In genomic region chr3:134425943-134426342, GRCh38 we compare ENCODE assay signal across 1 cellular context.
TF ChIP-seq lines count a peak whose summit lies in the region.

No MANE protein-coding gene starts in this region.

TF ChIP-seq in HepG2, 621 proteins besides CTCF, POLR2A, EP300 and RAD21 (continues in another document):
- peak; percentile 38 for TF ChIP-seq HNF4A (CRISPR knock-in tag; IDR thresholded peaks at IDR 0.05)
- TF ChIP-seq XBP1 (CRISPR knock-in tag; IDR thresholded peaks at IDR 0.05), result no peak
- TF ChIP-seq SALL1 (CRISPR knock-in tag; IDR thresholded peaks at IDR 0.05), result peak; percentile 60
- no peak for TF ChIP-seq ZNF30 (CRISPR knock-in tag; IDR thresholded peaks at IDR 0.05)
- TF ChIP-seq SP1 (IDR thresholded peaks at IDR 0.05), result no peak
- no peak for TF ChIP-seq SP1 (CRISPR knock-in tag; IDR thresholded peaks at IDR 0.05)
- no peak for TF ChIP-seq ZNF562 (CRISPR knock-in tag; IDR thresholded peaks at IDR 0.05; ENCODE audit: borderline replicate concordance)
- TF ChIP-seq RXRA (CRISPR knock-in tag; IDR thresholded peaks at IDR 0.05), result peak; percentile 61; the same call in 1 of the 2 replicates
- TF ChIP-seq ISX (CRISPR knock-in tag; conservative IDR thresholded peaks at IDR 0.05), result no peak
- TF ChIP-seq ZBTB43 (CRISPR knock-in tag; conservative IDR thresholded peaks at IDR 0.05), result no peak
- TF ChIP-seq GATAD2A (CRISPR knock-in tag; IDR thresholded peaks at IDR 0.05), result peak; percentile 33
- peak; percentile 59 for TF ChIP-seq PATZ1 (CRISPR knock-in tag; IDR thresholded peaks at IDR 0.05)
- TF ChIP-seq ZNF292 (CRISPR knock-in tag; IDR thresholded peaks at IDR 0.05; ENCODE audit: borderline replicate concordance, low read depth), result peak; percentile 37; the same call in 1 of the 2 replicates
- TF ChIP-seq PRDM10 (CRISPR knock-in tag; IDR thresholded peaks at IDR 0.05; ENCODE audit: low read depth), result no peak
- TF ChIP-seq BHLHE40 (IDR thresholded peaks at IDR 0.05; ENCODE audit: low read length), result peak; percentile 79
- TF ChIP-seq NR0B2 (CRISPR knock-in tag; IDR thresholded peaks at IDR 0.05), result no peak
- TF ChIP-seq NFKBIZ (CRISPR knock-in tag; IDR thresholded peaks at IDR 0.05), result no peak
- 0 out of 2 replicates have a peak, but pooled peaks have one; percentile 22 for TF ChIP-seq PAXIP1 (CRISPR knock-in tag; conservative IDR thresholded peaks at IDR 0.05)
- TF ChIP-seq DDIT3 (CRISPR knock-in tag; IDR thresholded peaks at IDR 0.05), result no peak
- 0 out of 2 replicates have a peak, but pooled peaks have one; percentile 23 for TF ChIP-seq SOX5 (CRISPR knock-in tag; IDR thresholded peaks at IDR 0.05; ENCODE audit: borderline replicate concordance)
- TF ChIP-seq THRA (CRISPR knock-in tag; IDR thresholded peaks at IDR 0.05; ENCODE audit: borderline replicate concordance), result peak; percentile 34; the same call in 1 of the 2 replicates
- TF ChIP-seq STAG1 (CRISPR knock-in tag; IDR thresholded peaks at IDR 0.05), result no peak
- no peak for TF ChIP-seq YEATS2 (CRISPR knock-in tag; IDR thresholded peaks at IDR 0.05; ENCODE audit: borderline replicate concordance)
- TF ChIP-seq FOSL2 (CRISPR knock-in tag; IDR thresholded peaks at IDR 0.05), result 0 out of 2 replicates have a peak, but pooled peaks have one; percentile 22
- no peak for TF ChIP-seq HOXA5 (CRISPR knock-in tag; IDR thresholded peaks at IDR 0.05)
- no peak for TF ChIP-seq GFI1 (CRISPR knock-in tag; IDR thresholded peaks at IDR 0.05; ENCODE audit: borderline replicate concordance)
- TF ChIP-seq LCORL (IDR thresholded peaks at IDR 0.05), result no peak
- TF ChIP-seq LCORL (CRISPR knock-in tag; IDR thresholded peaks at IDR 0.05), result no peak
- peak; percentile 23; the same call in 1 of the 2 replicates for TF ChIP-seq PITX1 (CRISPR knock-in tag; IDR thresholded peaks at IDR 0.05)
- peak; percentile 61; the same call in 1 of the 2 replicates for TF ChIP-seq HMG20A (CRISPR knock-in tag; IDR thresholded peaks at IDR 0.05; ENCODE audit: borderline replicate concordance)
- TF ChIP-seq ZNF331 (CRISPR knock-in tag; IDR thresholded peaks at IDR 0.05), result no peak
- TF ChIP-seq ISL2 (CRISPR knock-in tag; IDR thresholded peaks at IDR 0.05), result 0 out of 2 replicates have a peak, but pooled peaks have one; percentile 30
- TF ChIP-seq FOXA1 (IDR thresholded peaks at IDR 0.05), result no peak
- TF ChIP-seq FOXA1 (CRISPR knock-in tag; IDR thresholded peaks at IDR 0.05), result peak; percentile 16; the same call in 1 of the 2 replicates
- TF ChIP-seq ZNF121 (CRISPR knock-in tag; IDR thresholded peaks at IDR 0.05), result peak; percentile 51; the same call in 1 of the 2 replicates
- no peak for TF ChIP-seq ZMAT5 (CRISPR knock-in tag; IDR thresholded peaks at IDR 0.05; ENCODE audit: borderline replicate concordance, low read depth)
- TF ChIP-seq CBX1 (IDR thresholded peaks at IDR 0.05; ENCODE audit: low read depth), result no peak
- peak; percentile 26; the same call in 1 of the 2 replicates for TF ChIP-seq BCL6 (CRISPR knock-in tag; IDR thresholded peaks at IDR 0.05)
- TF ChIP-seq TARDBP (CRISPR knock-in tag; IDR thresholded peaks at IDR 0.05), result no peak
- peak; percentile 79 for TF ChIP-seq RARA (CRISPR knock-in tag; IDR thresholded peaks at IDR 0.05)
- no peak for TF ChIP-seq SOX13 (IDR thresholded peaks at IDR 0.05)
- peak in 1 of 2 experiments; percentile 39; a peak in 1 of 4 replicates for TF ChIP-seq SOX13 (CRISPR knock-in tag; conservative IDR thresholded peaks at IDR 0.05 in 1 of 2, IDR thresholded peaks at IDR 0.05 in 1 of 2)
- peak; percentile 44 for TF ChIP-seq RXRB (CRISPR knock-in tag; IDR thresholded peaks at IDR 0.05; ENCODE audit: borderline replicate concordance)
- peak; percentile 69 for TF ChIP-seq ARID5B (CRISPR knock-in tag; IDR thresholded peaks at IDR 0.05)
- TF ChIP-seq KDM5B (CRISPR knock-in tag; IDR thresholded peaks at IDR 0.05; ENCODE audit: borderline replicate concordance), result no peak
- TF ChIP-seq HOXD1 (CRISPR knock-in tag; IDR thresholded peaks at IDR 0.05), result no peak
- TF ChIP-seq FOXP4 (CRISPR knock-in tag; IDR thresholded peaks at IDR 0.05), result peak; percentile 51; the same call in 1 of the 2 replicates
- 0 out of 2 replicates have a peak, but pooled peaks have one; percentile 21 for TF ChIP-seq NR2F2 (IDR thresholded peaks at IDR 0.05; ENCODE audit: borderline replicate concordance, low read depth)
